ENCODE assay signal across 35 cellular contexts in genomic region chr11:77051511-77051910, GRCh38. TPM values are rescaled to one million over a fixed set of nuclear protein-coding genes. Genes with fewer than 3 reads are reported as not detected.
"Had no signal": no experiment of that assay in that cellular context is flagged by ENCODE, and none has a peak within 500 bp of the region (broad histone marks: within the 10 kb centered on the region; RNA-seq: fewer than 3 reads in every experiment).

No MANE protein-coding gene starts in this region.

- H3K36me3 ChIP-seq: ascending aorta, WERI-Rb-1 had no signal

- H3K27me3 ChIP-seq: ascending aorta had no signal

- H3K4me1 ChIP-seq: ascending aorta had no signal

- DNase-seq: activated CD4-positive, alpha-beta T cell treated with anti-CD3 and anti-CD28 coated beads, Interleukin-2, amount 10 ng/mL, durations not matched to agents 24 days and 14 days; activated CD4-positive, alpha-beta T cell treated with anti-CD3 and anti-CD28 coated beads, Interleukin-2, amount 50 U/mL, for 4 hours; activated CD8-positive, alpha-beta T cell treated with anti-CD3 and anti-CD28 coated beads for 36 hours; activated effector memory CD4-positive, alpha-beta T cell treated with anti-CD3 and anti-CD28 coated beads, Interleukin-2, amount 50 U/mL, for 16 hours; activated naive CD4-positive, alpha-beta T cell; activated naive CD4-positive, alpha-beta T cell treated with anti-CD3 and anti-CD28 coated beads, Interleukin-2, amount 50 U/mL, for 16 hours; activated naive CD8-positive, alpha-beta T cell treated with anti-CD3 and anti-CD28 coated beads for 36 hours; activated T-cell treated with anti-CD3 and anti-CD28 coated beads, Interleukin-2, amount 50 U/mL, for 1 hour; activated T-cell treated with anti-CD3 and anti-CD28 coated beads, Interleukin-2, amount 50 U/mL, for 72 hours; amygdala; Kasumi-1; KG1; MM.1S; MV-4-11; NCI-H1092; NCI-H1417; NCI-H146; NCI-H187; NCI-H2029 treated with DMSO at 0.1 percent for 48 hours; NCI-H2107; NCI-H2171; NCI-H510A; NCI-H526; NCI-H748 treated with DMSO at 0.1 percent for 48 hours; Right ventricle myocardium superior; T1000; WERI-Rb-1 had no signal

- ATAC-seq: activated CD8-positive, alpha-beta T cell treated with anti-CD3 and anti-CD28 coated beads for 36 hours; activated T-cell treated with anti-CD3 and anti-CD28 coated beads, Interleukin-2, amount 50 U/mL, for 72 hours; activated T-helper 17 cell treated with anti-CD3 and anti-CD28 coated beads, Interleukin-2, amount 50 U/mL, for 72 hours had no signal

- H3K4me3 ChIP-seq: ascending aorta had no signal

- H3K27ac ChIP-seq: ascending aorta, WERI-Rb-1 had no signal

RNA-seq across cellular contexts. Expression of gene B3GNT6, which starts 17.3 kb away (rescaled TPM):
- total RNA-seq: activated CD4-positive, alpha-beta T cell treated with anti-CD3 and anti-CD28 coated beads, Interleukin-2, amount 10 ng/mL, durations not matched to agents 24 days and 14 days; activated CD8-positive, alpha-beta memory T cell treated with anti-CD3 and anti-CD28 coated beads for 36 hours; activated CD8-positive, alpha-beta T cell treated with anti-CD3 and anti-CD28 coated beads for 36 hours; activated naive CD8-positive, alpha-beta T cell treated with anti-CD3 and anti-CD28 coated beads for 36 hours; activated T-cell treated with anti-CD3 and anti-CD28 coated beads, Interleukin-2, amount 50 U/mL, for 72 hours; activated T-helper 17 cell treated with anti-CD3 and anti-CD28 coated beads, Interleukin-2, amount 50 U/mL, for 72 hours; ascending aorta; cardiac septum; OCI-LY7; Right ventricle myocardium superior; T-helper 1 cell treated with Interleukin-12 subunit alpha and Interleukin-12 subunit beta and Interleukin-4 antibody, amounts not matched to agents 30 ng/mL and 1 ng/mL, for 36 hours; T-helper 2 cell treated with Interferon-gamma antibody and Interleukin-4, amounts not matched to agents 100 ng/mL and 5 ng/mL, for 36 hours had no signal

RNA-seq across cellular contexts. Expression of gene OMP, which starts 51.1 kb away (rescaled TPM):
- total RNA-seq: activated CD4-positive, alpha-beta T cell treated with anti-CD3 and anti-CD28 coated beads, Interleukin-2, amount 10 ng/mL, durations not matched to agents 24 days and 14 days; activated CD8-positive, alpha-beta memory T cell treated with anti-CD3 and anti-CD28 coated beads for 36 hours; activated CD8-positive, alpha-beta T cell treated with anti-CD3 and anti-CD28 coated beads for 36 hours; activated naive CD8-positive, alpha-beta T cell treated with anti-CD3 and anti-CD28 coated beads for 36 hours; activated T-cell treated with anti-CD3 and anti-CD28 coated beads, Interleukin-2, amount 50 U/mL, for 72 hours; activated T-helper 17 cell treated with anti-CD3 and anti-CD28 coated beads, Interleukin-2, amount 50 U/mL, for 72 hours; ascending aorta; cardiac septum; OCI-LY7; Right ventricle myocardium superior; T-helper 1 cell treated with Interleukin-12 subunit alpha and Interleukin-12 subunit beta and Interleukin-4 antibody, amounts not matched to agents 30 ng/mL and 1 ng/mL, for 36 hours; T-helper 2 cell treated with Interferon-gamma antibody and Interleukin-4, amounts not matched to agents 100 ng/mL and 5 ng/mL, for 36 hours had no signal
- polyA plus RNA-seq: adipose tissue had no signal
